Comparison of ENCODE assay signal across 23 cellular contexts in the genomic region with DNA sequence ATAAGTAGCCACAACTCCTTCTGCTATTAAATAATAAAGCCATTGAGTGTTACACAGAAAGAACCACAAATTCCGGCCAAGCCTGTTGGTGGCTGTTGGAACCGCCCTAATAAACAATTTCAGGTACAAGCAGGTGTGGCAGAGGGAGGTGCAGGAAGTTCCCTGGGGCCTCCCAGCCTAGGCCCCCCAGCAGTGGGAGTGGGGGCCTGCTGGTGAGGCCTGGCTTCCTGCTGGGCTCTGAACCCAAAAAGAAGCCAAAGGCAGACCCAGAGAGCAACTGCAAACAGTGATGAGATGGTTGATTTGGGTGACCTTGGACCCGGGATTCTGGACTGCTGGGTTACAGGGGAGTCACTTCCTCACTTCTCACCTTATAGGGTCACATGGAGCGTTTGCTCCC. TPM values are rescaled to one million over a fixed set of nuclear protein-coding genes. Genes with fewer than 3 reads are reported as not detected.
A peak's percentile ranks its signal among the peaks of the same experiment; 100 is the strongest.
DNase-seq lines count a peak whose midpoint lies in the region; ATAC-seq and TF ChIP-seq lines count a peak whose summit lies in the region.
"Had no signal": no experiment of that assay in that cellular context is flagged by ENCODE, and none has a peak within 500 bp of the region (broad histone marks: within the 10 kb centered on the region; RNA-seq: fewer than 3 reads in every experiment).

No MANE protein-coding gene starts in this region.

- TF ChIP-seq CTCF in heart right ventricle (IDR thresholded peaks at IDR 0.05) (no peak), neural crest cell (conservative IDR thresholded peaks at IDR 0.05) (peak; percentile 28), vagina (IDR thresholded peaks at IDR 0.05) (no peak), hepatocyte (IDR thresholded peaks at IDR 0.05; ENCODE audit: poor library complexity) (no peak), GM10248 (IDR thresholded peaks at IDR 0.05; ENCODE audit: control extremely low read depth, extremely low read depth, low read depth, missing control alignments) (no peak)

- no peak for TF ChIP-seq POLR2A in vagina (IDR thresholded peaks at IDR 0.05)

- POLR2A ChIA-PET in GM10248 (lab: Yijun Ruan, JAX): no interaction called here

- ATAC-seq in heart right ventricle: no peak
- no peak for ATAC-seq in GM18870 (IDR thresholded peaks at IDR 0.05; ENCODE audit: unreplicated experiment)
- ATAC-seq: activated T-helper 17 cell treated with anti-CD3 and anti-CD28 coated beads, Interleukin-2, amount 50 U/mL, for 72 hours had no signal

- H3K4me3 Mint-ChIP-seq in neural crest cell: no peak overlapping the region
- H3K4me3 Mint-ChIP-seq: activated naive CD8-positive, alpha-beta T cell treated with anti-CD3 and anti-CD28 coated beads, Interleukin-2, amount 10 ng/mL, durations not matched to agents 7 days and 5 days; activated T-helper 17 cell treated with anti-CD3 and anti-CD28 coated beads, Interleukin-2, amount 50 U/mL, for 72 hours; B cell had no signal

- no peaks in the 10 kb centered on the region for H3K9me3 ChIP-seq in heart right ventricle
- H3K9me3 ChIP-seq in vagina: no peaks in the 10 kb centered on the region
- H3K9me3 ChIP-seq in hepatocyte (ENCODE audit: low read depth): no peaks in the 10 kb centered on the region
- H3K9me3 ChIP-seq: upper lobe of left lung had no signal

- CTCF ChIA-PET in GM10248 (lab: Yijun Ruan, JAX): interaction anchor here (1.1 kb wide), 1 partner anchor 11 kb away, joined by 3 read pairs; no protein-coding TSS in a partner anchor

- intact Hi-C loops in cardiac septum (cut with DNase I) (no loop called here), heart right ventricle (cut with DNase I) (no loop called here), vagina (cut with DNase I) (no loop called here)

- no peaks in the 10 kb centered on the region for H3K4me1 ChIP-seq in heart right ventricle
- H3K4me1 ChIP-seq in vagina: no peaks in the 10 kb centered on the region
- peaks cover 6% of the 10 kb centered on the region for H3K4me1 ChIP-seq in hepatocyte (ENCODE audit: insufficient read depth)
- H3K4me1 ChIP-seq: upper lobe of left lung had no signal

- H3K36me3 Mint-ChIP-seq in neural crest cell (ENCODE audit: low read depth): no peaks in the 10 kb centered on the region
- H3K36me3 Mint-ChIP-seq: activated naive CD8-positive, alpha-beta T cell treated with anti-CD3 and anti-CD28 coated beads, Interleukin-2, amount 10 ng/mL, durations not matched to agents 7 days and 5 days had no signal

- DNase-seq in cardiac septum (ENCODE audit: low spot score): peak; percentile 49
- DNase-seq in heart right ventricle: no peak
- no peak for DNase-seq in epithelial cell of prostate (ENCODE audit: low read depth, low spot score)
- no peak for DNase-seq in neural crest cell (ENCODE audit: low read depth, low spot score)
- DNase-seq in vagina (ENCODE audit: extremely low spot score in 2 of 2): peak; percentile 78 to 94
- DNase-seq in hepatocyte (ENCODE audit: low spot score): no peak
- DNase-seq in GM10248 (ENCODE audit: extremely low spot score): no peak
- DNase-seq: activated CD4-positive, alpha-beta T cell treated with anti-CD3 and anti-CD28 coated beads, Interleukin-2, amount 50 U/mL, for 1 hour; activated CD8-positive, alpha-beta memory T cell treated with anti-CD3 and anti-CD28 coated beads, Interleukin-2, amount 50 U/mL, for 4 hours; activated naive CD8-positive, alpha-beta T cell treated with anti-CD3 and anti-CD28 coated beads, Interleukin-2, amount 10 ng/mL, durations not matched to agents 7 days and 5 days; DMS79; erythroblast; GF-D8; hypothalamus; NCI-H1694 treated with DMSO at 0.1 percent for 48 hours; NCI-H2171 treated with DMSO at 0.1 percent for 48 hours; NCI-H524 treated with DMSO at 0.1 percent for 48 hours; RPMI8226; stimulated activated CD8-positive, alpha-beta memory T cell treated with anti-CD3 and anti-CD28 coated beads, Interleukin-4, amount 100 ng/mL, for 48 hours; upper lobe of left lung had no signal

- H3K4me3 ChIP-seq in heart right ventricle (no peak overlapping the region), vagina (no peak overlapping the region), hepatocyte (no peak overlapping the region)
- H3K4me3 ChIP-seq: upper lobe of left lung had no signal

- no peaks in the 10 kb centered on the region for H3K27me3 Mint-ChIP-seq in neural crest cell (ENCODE audit: low read depth)
- H3K27me3 Mint-ChIP-seq: activated naive CD8-positive, alpha-beta T cell treated with anti-CD3 and anti-CD28 coated beads, Interleukin-2, amount 10 ng/mL, durations not matched to agents 7 days and 5 days had no signal

- no peaks in the 10 kb centered on the region for H4K20me1 ChIP-seq in hepatocyte (ENCODE audit: insufficient read depth, poor library complexity, severe bottlenecking)

- no peak overlapping the region for H2AFZ ChIP-seq in hepatocyte

- WGBS in heart right ventricle, 2 donors: 73 to 81% methylated on average over 4 of the region's 4 CpGs
- WGBS in hepatocyte (ENCODE audit: low lambda C conversion rate, missing lambda C conversion rate): 68% methylated on average over 4 of the region's 4 CpGs

- H3K27ac Mint-ChIP-seq in neural crest cell (ENCODE audit: unreplicated experiment): no peak overlapping the region
- H3K27ac Mint-ChIP-seq: activated naive CD8-positive, alpha-beta T cell treated with anti-CD3 and anti-CD28 coated beads, Interleukin-2, amount 10 ng/mL, durations not matched to agents 7 days and 5 days; activated T-helper 17 cell treated with anti-CD3 and anti-CD28 coated beads, Interleukin-2, amount 50 U/mL, for 72 hours; B cell had no signal

- H3K9me3 Mint-ChIP-seq in neural crest cell: no peaks in the 10 kb centered on the region
- H3K9me3 Mint-ChIP-seq: activated naive CD8-positive, alpha-beta T cell treated with anti-CD3 and anti-CD28 coated beads, Interleukin-2, amount 10 ng/mL, durations not matched to agents 7 days and 5 days; activated T-helper 17 cell treated with anti-CD3 and anti-CD28 coated beads, Interleukin-2, amount 50 U/mL, for 72 hours had no signal

- H3K27ac ChIP-seq in heart right ventricle (no peak overlapping the region), epithelial cell of prostate (peak overlapping the region; percentile 98), vagina (peak overlapping the region; percentile 57), hepatocyte (no peak overlapping the region)
- H3K27ac ChIP-seq: upper lobe of left lung had no signal

- no peaks in the 10 kb centered on the region for H3K9me2 ChIP-seq in hepatocyte (replicated peaks; ENCODE audit: insufficient read depth)

- H3K36me3 ChIP-seq in heart right ventricle (no peaks in the 10 kb centered on the region), vagina (no peaks in the 10 kb centered on the region), hepatocyte (replicated peaks; ENCODE audit: insufficient read depth, low read depth) (no peaks in the 10 kb centered on the region)
- H3K36me3 ChIP-seq: upper lobe of left lung had no signal

- no peaks in the 10 kb centered on the region for H3K79me2 ChIP-seq in hepatocyte

- H3K4me1 Mint-ChIP-seq in neural crest cell: no peaks in the 10 kb centered on the region
- H3K4me1 Mint-ChIP-seq: activated naive CD8-positive, alpha-beta T cell treated with anti-CD3 and anti-CD28 coated beads, Interleukin-2, amount 10 ng/mL, durations not matched to agents 7 days and 5 days; activated T-helper 17 cell treated with anti-CD3 and anti-CD28 coated beads, Interleukin-2, amount 50 U/mL, for 72 hours; B cell had no signal

- H3K27me3 ChIP-seq in heart right ventricle (peaks cover 0 to 23% (median 0%) of the 10 kb centered on the region in 7 donors), vagina (no peaks in the 10 kb centered on the region), hepatocyte (no peaks in the 10 kb centered on the region)
- H3K27me3 ChIP-seq: upper lobe of left lung had no signal

- H3K4me2 ChIP-seq in hepatocyte: no peak overlapping the region

RNA-seq across cellular contexts. Expression of a gene that starts 21.0 kb away (rescaled TPM):
- total RNA-seq in cardiac septum: 28.3 TPM
- 10 to 100 TPM; 15.9 to 50.2 (median 33.6) TPM for total RNA-seq in heart right ventricle
- 1 to 10 TPM; 2.9 to 5.0 TPM for polyA plus RNA-seq in heart right ventricle
- 18.8 and 19.2 TPM in 2 replicates for total RNA-seq in neural crest cell
- total RNA-seq in vagina: 21.6 TPM
- total RNA-seq in hepatocyte: 10.9 and 13.1 TPM in 2 replicates
- 3.1 and 5.0 TPM in 2 replicates for polyA plus RNA-seq in hepatocyte

Comparison
In these comparisons a context has a peak if more than half of its experiments do, and no peak if none do; other contexts are left out.
1. DNase-seq: peak in cardiac septum (single experiment) and vagina (2 of 2); none in heart right ventricle (0 of 2), epithelial cell of prostate (single experiment), neural crest cell (single experiment), hepatocyte (single experiment) and GM10248 (single experiment).
2. H3K27ac ChIP-seq: peak in epithelial cell of prostate (single experiment) and vagina (single experiment); none in heart right ventricle (0 of 10) and hepatocyte (single experiment).